In the genomic region with DNA sequence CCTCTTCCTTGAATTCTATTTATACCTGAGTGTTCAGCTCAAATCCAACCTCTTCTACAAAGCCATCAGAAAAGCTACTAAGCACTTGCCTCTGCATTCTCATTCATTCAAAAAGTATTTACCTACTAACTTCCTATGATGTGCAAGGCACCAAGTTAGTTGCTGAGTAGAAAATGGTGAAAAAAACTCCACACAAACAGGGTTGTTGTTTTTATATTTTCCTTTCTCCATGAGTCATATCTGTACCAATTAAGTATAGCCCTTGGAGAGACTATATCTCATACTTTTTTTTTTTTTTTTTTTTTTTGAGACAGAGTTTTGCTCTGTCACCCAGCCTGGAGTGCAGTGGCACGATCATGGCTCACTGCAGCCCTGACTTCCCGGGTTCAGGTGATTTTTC, we compare ENCODE assay signal across 18 cellular contexts.
"Had no signal": no experiment of that assay in that cellular context is flagged by ENCODE, and none has a peak within 500 bp of the region (broad histone marks: within the 10 kb centered on the region; RNA-seq: fewer than 3 reads in every experiment).

No MANE protein-coding gene starts in this region.

- H3K9me3 ChIP-seq: adrenal gland, neutrophil, upper lobe of right lung had no signal

- H3K4me3 Mint-ChIP-seq: activated CD4-positive, alpha-beta memory T cell treated with anti-CD3 and anti-CD28 coated beads, Interleukin-2, amount 10 ng/mL, durations not matched to agents 7 days and 5 days; activated CD4-positive, alpha-beta T cell treated with anti-CD3 and anti-CD28 coated beads for 36 hours; activated naive CD4-positive, alpha-beta T cell treated with anti-CD3 and anti-CD28 coated beads, Interleukin-2, amount 50 U/mL, for 24 hours; naive thymus-derived CD8-positive, alpha-beta T cell; stimulated activated naive CD8-positive, alpha-beta T cell treated with anti-CD3 and anti-CD28 coated beads, Interleukin-15, amount 100 ng/mL, for 72 hours had no signal

- H3K4me1 ChIP-seq: upper lobe of right lung had no signal

- ATAC-seq: activated CD4-positive, alpha-beta T cell treated with anti-CD3 and anti-CD28 coated beads for 36 hours; naive thymus-derived CD8-positive, alpha-beta T cell; right cardiac atrium; stimulated activated naive CD8-positive, alpha-beta T cell treated with anti-CD3 and anti-CD28 coated beads, Interleukin-15, amount 100 ng/mL, for 72 hours; upper lobe of right lung had no signal

- H3K27ac Mint-ChIP-seq: activated CD4-positive, alpha-beta memory T cell treated with anti-CD3 and anti-CD28 coated beads, Interleukin-2, amount 10 ng/mL, durations not matched to agents 7 days and 5 days; activated CD4-positive, alpha-beta T cell treated with anti-CD3 and anti-CD28 coated beads for 36 hours; activated naive CD4-positive, alpha-beta T cell treated with anti-CD3 and anti-CD28 coated beads, Interleukin-2, amount 50 U/mL, for 24 hours; naive thymus-derived CD8-positive, alpha-beta T cell; stimulated activated naive CD8-positive, alpha-beta T cell treated with anti-CD3 and anti-CD28 coated beads, Interleukin-15, amount 100 ng/mL, for 72 hours had no signal

- H3K27ac ChIP-seq: adrenal gland, neutrophil, upper lobe of right lung, WERI-Rb-1 had no signal

- H3K36me3 ChIP-seq: adrenal gland, neutrophil, upper lobe of right lung, WERI-Rb-1 had no signal

- H3K4me1 Mint-ChIP-seq: activated CD4-positive, alpha-beta memory T cell treated with anti-CD3 and anti-CD28 coated beads, Interleukin-2, amount 10 ng/mL, durations not matched to agents 7 days and 5 days; activated CD4-positive, alpha-beta T cell treated with anti-CD3 and anti-CD28 coated beads for 36 hours; activated naive CD4-positive, alpha-beta T cell treated with anti-CD3 and anti-CD28 coated beads, Interleukin-2, amount 50 U/mL, for 24 hours; naive thymus-derived CD8-positive, alpha-beta T cell; stimulated activated naive CD8-positive, alpha-beta T cell treated with anti-CD3 and anti-CD28 coated beads, Interleukin-15, amount 100 ng/mL, for 72 hours had no signal

- DNase-seq: activated CD4-positive, alpha-beta memory T cell treated with anti-CD3 and anti-CD28 coated beads, Interleukin-2, amount 10 ng/mL, durations not matched to agents 7 days and 5 days; activated CD4-positive, alpha-beta T cell treated with anti-CD3 and anti-CD28 coated beads for 36 hours; activated effector memory CD4-positive, alpha-beta T cell treated with anti-CD3 and anti-CD28 coated beads, Interleukin-2, amount 50 U/mL, for 16 hours; activated T-cell treated with anti-CD3 and anti-CD28 coated beads, Interleukin-2, amount 50 U/mL, for 48 hours; adrenal gland; foreskin fibroblast; hypothalamus; kidney glomerular epithelial cell; left ventricle myocardium superior; mesenchymal stem cell; naive thymus-derived CD8-positive, alpha-beta T cell; right cardiac atrium; small intestine; stimulated activated naive CD8-positive, alpha-beta T cell treated with anti-CD3 and anti-CD28 coated beads, Interleukin-15, amount 100 ng/mL, for 72 hours; upper lobe of right lung; WERI-Rb-1 had no signal

- H3K4me3 ChIP-seq: adrenal gland, upper lobe of right lung had no signal

- H3K27me3 ChIP-seq: adrenal gland, neutrophil, upper lobe of right lung had no signal
